Comparison of ENCODE assay signal across 5 cellular contexts in genomic region chr1:218967254-218967653, GRCh38.
"Had no signal": no experiment of that assay in that cellular context is flagged by ENCODE, and none has a peak within 500 bp of the region (broad histone marks: within the 10 kb centered on the region; RNA-seq: fewer than 3 reads in every experiment).

No MANE protein-coding gene starts in this region.

- H3K27ac Mint-ChIP-seq: H9 had no signal

- DNase-seq: GOT3, H9, KG1 had no signal

- FAIRE-seq: K562 had no signal

- H3K4me1 Mint-ChIP-seq: H9 had no signal

- ATAC-seq: K562 had no signal

- H3K4me3 ChIP-seq: K562 had no signal

- H3K4me3 Mint-ChIP-seq: H9 had no signal

- H3K27ac ChIP-seq: HL-60 had no signal
